Comparison of ENCODE assay signal across 8 cellular contexts in genomic region chr5:43555895-43556606, GRCh38. TPM values are rescaled to one million over a fixed set of nuclear protein-coding genes. Genes with fewer than 3 reads are reported as not detected.
DNase-seq lines count a peak whose midpoint lies in the region; ATAC-seq and TF ChIP-seq lines count a peak whose summit lies in the region.

No MANE protein-coding gene starts in this region.

- peak overlapping the region; percentile 100 for H3K4me2 ChIP-seq in neural cell (ENCODE audit: low read length)

- peak overlapping the region in 1 of 2 donors; percentile 85 for H3K4me3 Mint-ChIP-seq in stimulated activated naive CD8-positive, alpha-beta T cell treated with anti-CD3 and anti-CD28 coated beads, Interleukin-15, amount 100 ng/mL, for 72 hours

- no peaks in the 10 kb centered on the region for H3K27me3 ChIP-seq in neural cell (ENCODE audit: insufficient read depth, low read depth, low read length)

- H3K4me3 ChIP-seq in fibroblast of villous mesenchyme (ENCODE audit: low read depth, low read length) (peak overlapping the region; percentile 91), neural cell (ENCODE audit: low read length) (peak overlapping the region; percentile 86)

- H3K27me3 Mint-ChIP-seq in stimulated activated naive CD8-positive, alpha-beta T cell treated with anti-CD3 and anti-CD28 coated beads, Interleukin-15, amount 100 ng/mL, for 72 hours = peaks cover 11% of the 10 kb centered on the region

- H2AFZ ChIP-seq in neural cell (ENCODE audit: low read depth, low read length) = peak overlapping the region; percentile 98

- no peaks in the 10 kb centered on the region for H3K9me3 Mint-ChIP-seq in stimulated activated naive CD8-positive, alpha-beta T cell treated with anti-CD3 and anti-CD28 coated beads, Interleukin-15, amount 100 ng/mL, for 72 hours

- TF ChIP-seq EP300 in neural cell (conservative IDR thresholded peaks at IDR 0.05; ENCODE audit: poor library complexity, severe bottlenecking) = no peak

- peak overlapping the region; percentile 98 for H3K9ac ChIP-seq in neural cell (ENCODE audit: low read length)

- TF ChIP-seq CTCF in fibroblast of villous mesenchyme (IDR thresholded peaks at IDR 0.05; ENCODE audit: insufficient read depth, low read depth, low read length) = no peak
- TF ChIP-seq CTCF in neural cell (IDR thresholded peaks at IDR 0.05; ENCODE audit: poor library complexity, severe bottlenecking) = peak; percentile 36

- H3K4me1 Mint-ChIP-seq in stimulated activated naive CD8-positive, alpha-beta T cell treated with anti-CD3 and anti-CD28 coated beads, Interleukin-15, amount 100 ng/mL, for 72 hours = peaks cover 27% of the 10 kb centered on the region

- TF ChIP-seq RAD21 in neural cell (conservative IDR thresholded peaks at IDR 0.05) = peak; percentile 20

- no peaks in the 10 kb centered on the region for H3K9me3 ChIP-seq in neural cell (ENCODE audit: low read length)

- peak overlapping the region; percentile 94 to 95 for H3K27ac Mint-ChIP-seq in stimulated activated naive CD8-positive, alpha-beta T cell treated with anti-CD3 and anti-CD28 coated beads, Interleukin-15, amount 100 ng/mL, for 72 hours

- ATAC-seq in HG03342 (IDR thresholded peaks at IDR 0.05; ENCODE audit: unreplicated experiment) = peak; percentile 23
- peak; percentile 2 for ATAC-seq in stimulated activated naive CD8-positive, alpha-beta T cell treated with anti-CD3 and anti-CD28 coated beads, Interleukin-15, amount 100 ng/mL, for 72 hours

- no peaks in the 10 kb centered on the region for H4K20me1 ChIP-seq in neural cell (ENCODE audit: insufficient read depth)

- H3K79me2 ChIP-seq in neural cell (replicated peaks; ENCODE audit: insufficient read depth, low read length) = peaks cover 52% of the 10 kb centered on the region

- peak; percentile 15 for DNase-seq in activated T-cell treated with anti-CD3 and anti-CD28 coated beads for 1 hour (ENCODE audit: low read depth)
- DNase-seq in activated T-cell treated with anti-CD3 and anti-CD28 coated beads, Interleukin-2, amount 50 U/mL, for 1 hour = no peak
- DNase-seq in NOMO-1 treated with DMSO at 0.1 percent for 48 hours (lab: John Stamatoyannopoulos, UW; ENCODE audit: unreplicated experiment) = peak; percentile 63
- DNase-seq in activated T-helper 1 cell treated with anti-CD3 and anti-CD28 coated beads, Interleukin-2, amount 50 U/mL, for 16 hours (ENCODE audit: low read depth in 1 of 2, low spot score in 1 of 2) = peak; percentile 7 to 45
- DNase-seq in fibroblast of villous mesenchyme (ENCODE audit: low read depth) = peak; percentile 38
- DNase-seq in stimulated activated naive CD8-positive, alpha-beta T cell treated with anti-CD3 and anti-CD28 coated beads, Interleukin-15, amount 100 ng/mL, for 72 hours = no peak

- peaks cover 14% of the 10 kb centered on the region for H3K36me3 ChIP-seq in neural cell (ENCODE audit: insufficient read depth, low read length)

- peak overlapping the region; percentile 98 for H3K27ac ChIP-seq in neural cell (ENCODE audit: low read length)

- H3F3A ChIP-seq in neural cell (ENCODE audit: insufficient read depth, low read length, poor library complexity, severe bottlenecking) = peaks cover 4% of the 10 kb centered on the region

- no peaks in the 10 kb centered on the region for H3K9me2 ChIP-seq in neural cell (ENCODE audit: insufficient read depth, low read length)

TF ChIP-seq in neural cell, 6 proteins besides CTCF, POLR2A, EP300 and RAD21:
- TF ChIP-seq MXI1 (conservative IDR thresholded peaks at IDR 0.05; ENCODE audit: poor library complexity, severe bottlenecking) (peak; percentile 16), REST (IDR thresholded peaks at IDR 0.05; ENCODE audit: borderline replicate concordance) (peak; percentile 62), EZH2 (IDR thresholded peaks at IDR 0.05; ENCODE audit: borderline replicate concordance, insufficient read depth, low read length, poor library complexity, severe bottlenecking) (no peak), SMC3 (conservative IDR thresholded peaks at IDR 0.05; ENCODE audit: poor library complexity) (no peak), POLR2AphosphoS5 (IDR thresholded peaks at IDR 0.05) (peak; percentile 5), TAF1 (IDR thresholded peaks at IDR 0.05; ENCODE audit: low read depth) (no peak)
TF ChIP-seq in neural cell: peak in this region for 3.

RNA-seq across cellular contexts. Expression of gene PAIP1, which starts 0.8 kb away (rescaled TPM):
- total RNA-seq in fibroblast of villous mesenchyme = 91.2 and 123 TPM in 2 replicates
- 266 and 276 TPM in 2 replicates for polyA plus RNA-seq in neural cell
- 276 and 281 TPM in 2 replicates for polyA minus RNA-seq in neural cell

RNA-seq across cellular contexts. Expression of gene C5orf34, which starts 41.1 kb away (rescaled TPM):
- total RNA-seq in fibroblast of villous mesenchyme = 3.9 and 7.8 TPM in 2 replicates
- 10.4 and 12.7 TPM in 2 replicates for polyA plus RNA-seq in neural cell
- polyA minus RNA-seq in neural cell = 15.6 and 17.1 TPM in 2 replicates

RNA-seq across cellular contexts. Expression of gene NNT, which starts 46.9 kb away (rescaled TPM):
- total RNA-seq in fibroblast of villous mesenchyme = 58.6 and 80.3 TPM in 2 replicates
- polyA plus RNA-seq in neural cell = 120 and 132 TPM in 2 replicates
- polyA minus RNA-seq in neural cell = 139 and 146 TPM in 2 replicates

Comparison
In these comparisons a context has a peak if more than half of its experiments do, and no peak if none do; other contexts are left out.
1. DNase-seq: peak in activated T-cell treated with anti-CD3 and anti-CD28 coated beads for 1 hour (single experiment), NOMO-1 treated with DMSO at 0.1 percent for 48 hours (single experiment), activated T-helper 1 cell treated with anti-CD3 and anti-CD28 coated beads, Interleukin-2, amount 50 U/mL, for 16 hours (2 of 2) and fibroblast of villous mesenchyme (single experiment); none in activated T-cell treated with anti-CD3 and anti-CD28 coated beads, Interleukin-2, amount 50 U/mL, for 1 hour (single experiment) and stimulated activated naive CD8-positive, alpha-beta T cell treated with anti-CD3 and anti-CD28 coated beads, Interleukin-15, amount 100 ng/mL, for 72 hours (0 of 2).